In genomic region chr20:46270977-46271744, GRCh38 we compare ENCODE assay signal across 16 cellular contexts. TPM values are rescaled to one million over a fixed set of nuclear protein-coding genes. Genes with fewer than 3 reads are reported as not detected.
"Had no signal": no experiment of that assay in that cellular context is flagged by ENCODE, and none has a peak within 500 bp of the region (broad histone marks: within the 10 kb centered on the region; RNA-seq: fewer than 3 reads in every experiment).

No MANE protein-coding gene starts in this region.

- H3K4me1 ChIP-seq: gastroesophageal sphincter, heart right ventricle, prostate gland, transverse colon had no signal

- ATAC-seq: gastroesophageal sphincter, heart right ventricle, right cardiac atrium had no signal

- DNase-seq: activated B cell treated with CpG ODN at 0.5 μM for 24 hours; activated CD4-positive, alpha-beta T cell treated with anti-CD3 and anti-CD28 coated beads, Interleukin-2, amount 10 ng/mL, durations not matched to agents 24 days and 14 days; activated CD8-positive, alpha-beta memory T cell treated with anti-CD3 and anti-CD28 coated beads, Interleukin-2, amount 50 U/mL, for 48 hours; activated gamma-delta T cell treated with Interleukin-2 at 50 U/mL for 16 hours; amniotic stem cell; erythroblast; heart right ventricle; right cardiac atrium; stimulated activated CD4-positive, alpha-beta T cell treated with anti-CD3 and anti-CD28 coated beads, Interleukin-4, amount 100 ng/mL, for 24 hours; stimulated activated naive CD4-positive, alpha-beta T cell; transverse colon had no signal

- H3K9me3 ChIP-seq: prostate gland, transverse colon had no signal

- H3K36me3 ChIP-seq: gastroesophageal sphincter, heart right ventricle, prostate gland, transverse colon had no signal

- H3K27ac ChIP-seq: gastroesophageal sphincter, heart right ventricle, prostate gland, skin epidermis, transverse colon had no signal

- H3K4me3 ChIP-seq: gastroesophageal sphincter, heart right ventricle, prostate gland, skin epidermis, transverse colon had no signal

RNA-seq across cellular contexts. Expression of gene CDH22, which starts 37.1 kb away (rescaled TPM):
- total RNA-seq: activated CD4-positive, alpha-beta T cell treated with anti-CD3 and anti-CD28 coated beads, Interleukin-2, amount 10 ng/mL, durations not matched to agents 24 days and 14 days; osteoblast; subcutaneous adipose tissue; transverse colon had no signal
